Comparison of ENCODE assay signal across 22 cellular contexts in the genomic region with DNA sequence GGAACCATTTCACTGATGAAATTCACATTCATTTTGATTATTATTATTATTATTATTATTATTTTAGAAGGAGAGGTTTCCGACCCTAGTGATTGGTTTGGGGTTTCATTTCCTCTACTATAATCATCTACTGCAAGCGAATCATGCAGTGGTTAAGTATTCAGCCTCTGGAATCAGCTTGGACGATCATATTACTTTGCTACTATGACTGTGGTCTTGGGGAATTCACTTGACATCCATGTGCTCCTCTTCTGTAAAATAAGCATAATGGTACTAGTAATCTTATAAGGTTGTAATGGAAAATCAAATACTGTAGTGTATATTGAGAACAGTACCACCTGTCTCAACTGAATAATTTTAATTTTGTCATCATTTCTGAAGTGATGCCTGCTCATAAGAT.
DNase-seq lines count a peak whose midpoint lies in the region; FAIRE-seq and TF ChIP-seq lines count a peak whose summit lies in the region.
"Had no signal": no experiment of that assay in that cellular context is flagged by ENCODE, and none has a peak within 500 bp of the region (broad histone marks: within the 10 kb centered on the region; RNA-seq: fewer than 3 reads in every experiment).

No MANE protein-coding gene starts in this region.

- TF ChIP-seq CTCF in astrocyte of the cerebellum (IDR thresholded peaks at IDR 0.05; ENCODE audit: low read depth, low read length, missing control alignments), result no peak

- DNase-seq in DMS 273 (lab: John Stamatoyannopoulos, UW; ENCODE audit: unreplicated experiment) (peak; percentile 13), DMS 273 treated with DMSO at 0.1 percent for 48 hours (lab: John Stamatoyannopoulos, UW) (no peak), NCI-H187 treated with DMSO at 0.1 percent for 48 hours (lab: John Stamatoyannopoulos, UW) (peak; percentile 82), astrocyte of the cerebellum (ENCODE audit: low read depth) (peak; percentile 55), renal cortical epithelial cell (ENCODE audit: low read depth) (peak; percentile 41), HPDE6-E6E7 (ENCODE audit: extremely low spot score) (no peak), T-helper 1 cell (no peak), urothelium cell line (ENCODE audit: low spot score) (no peak)
- DNase-seq: activated CD4-positive, CD25-positive, alpha-beta regulatory T cell treated with anti-CD3 and anti-CD28 coated beads, Interleukin-2, amount 50 U/mL, for 72 hours; activated CD8-positive, alpha-beta T cell treated with anti-CD3 and anti-CD28 coated beads, Interleukin-2, amount 10 ng/mL, durations not matched to agents 7 days and 5 days; activated naive CD4-positive, alpha-beta T cell treated with anti-CD3 and anti-CD28 coated beads for 36 hours; activated T-cell treated with anti-CD3 and anti-CD28 coated beads, Interleukin-2, amount 50 U/mL, for 4 hours; anterior cingulate cortex; heart left ventricle; left ventricle myocardium inferior; NCI-H526 treated with DMSO at 0.1 percent for 48 hours; stimulated activated CD4-positive, alpha-beta T cell treated with anti-CD3 and anti-CD28 coated beads, Interleukin-4, amount 100 ng/mL, for 24 hours; transverse colon had no signal

- H3K4me3 ChIP-seq in astrocyte of the cerebellum (ENCODE audit: low read depth, low read length), result no peak overlapping the region
- H3K4me3 ChIP-seq: BLaER1 treated with 17β-estradiol and CSF1 and Interleukin-3, amounts not matched to agents 10 nM and 100 nM; heart left ventricle; left ventricle myocardium inferior; neural progenitor cell; transverse colon had no signal

- in situ Hi-C loops in astrocyte of the cerebellum (cut with HindIII; ENCODE audit: low sequenced_read_pairs), result no loop called here

- no peak for FAIRE-seq in urothelium cell line (lab: Jason Lieb, UNC)
- FAIRE-seq: G401.6, HepG2 had no signal

Comparison
In these comparisons a context has a peak if more than half of its experiments do, and no peak if none do; other contexts are left out.
1. DNase-seq: peak in DMS 273 (single experiment), NCI-H187 treated with DMSO at 0.1 percent for 48 hours (single experiment), astrocyte of the cerebellum (single experiment) and renal cortical epithelial cell (single experiment); none in DMS 273 treated with DMSO at 0.1 percent for 48 hours (single experiment), HPDE6-E6E7 (single experiment), T-helper 1 cell (0 of 5) and urothelium cell line (single experiment).